9 cellular contexts compared by ENCODE assay signal in the genomic region with DNA sequence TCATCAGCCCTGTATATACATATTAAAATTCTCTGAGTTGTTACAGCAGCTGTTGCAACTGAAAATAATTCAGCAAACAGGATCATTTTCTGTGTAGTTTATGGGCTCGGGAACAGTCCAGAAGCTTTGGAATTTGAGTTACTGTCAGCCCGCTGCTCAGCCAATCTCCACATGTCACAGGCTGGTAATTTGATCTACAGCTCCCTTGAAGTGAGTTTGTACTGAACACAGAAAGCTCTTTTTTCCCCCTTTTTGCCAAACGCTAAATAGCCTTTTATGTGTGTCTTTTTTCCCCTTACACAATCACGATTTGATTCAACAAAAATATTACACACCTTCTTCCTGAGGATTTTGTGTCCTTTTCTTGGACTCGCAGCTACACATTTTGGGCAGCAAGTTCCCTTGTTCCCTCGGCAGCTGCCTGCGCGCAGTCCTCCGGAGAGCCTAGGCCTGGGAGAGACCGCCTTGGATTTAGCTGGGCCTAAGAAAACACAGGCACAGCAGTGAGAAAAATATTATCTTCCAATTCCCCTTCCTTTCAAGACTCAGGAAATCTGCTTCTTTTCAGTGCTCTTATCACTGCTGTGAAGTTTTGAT.
A peak's percentile ranks its signal among the peaks of the same experiment; 100 is the strongest.
DNase-seq lines count a peak whose midpoint lies in the region; ATAC-seq, FAIRE-seq and TF ChIP-seq lines count a peak whose summit lies in the region.
"Had no signal": no experiment of that assay in that cellular context is flagged by ENCODE, and none has a peak within 500 bp of the region (broad histone marks: within the 10 kb centered on the region; RNA-seq: fewer than 3 reads in every experiment).

No MANE protein-coding gene starts in this region.

- intact Hi-C loops in right lobe of liver (cut with DNase I) = loop anchor here in 1 of 2 donors (10.0 kb wide), 1 partner anchor 138 kb away; no protein-coding TSS in a partner anchor
- intact Hi-C loops in upper lobe of right lung (cut with DNase I) = no loop called here

- H3K27me3 ChIP-seq in right lobe of liver (no peaks in the 10 kb centered on the region), upper lobe of right lung (no peaks in the 10 kb centered on the region), small intestine (ENCODE audit: control insufficient read depth in 2 of 2, insufficient read depth in 2 of 2, low read length in 2 of 2) (no peaks in the 10 kb centered on the region)

- H3K27ac ChIP-seq in right lobe of liver (peak overlapping the region; percentile 80 to 97 (median 96)), upper lobe of right lung (peak overlapping the region; percentile 73), small intestine (ENCODE audit: low read depth in 1 of 2, low read length in 1 of 2) (peak overlapping the region in 1 of 2 donors; percentile 24)

- no peak overlapping the region for H3K4me3 ChIP-seq in choroid plexus epithelial cell (ENCODE audit: low read depth, low read length)
- peak overlapping the region in 2 of 3 donors; percentile 36 to 45 for H3K4me3 ChIP-seq in right lobe of liver
- peak overlapping the region; percentile 34 for H3K4me3 ChIP-seq in upper lobe of right lung
- H3K4me3 ChIP-seq in small intestine (ENCODE audit: low read depth in 1 of 2, low read length in 2 of 2) = no peak overlapping the region

- no peak for TF ChIP-seq CTCF in choroid plexus epithelial cell (conservative IDR thresholded peaks at IDR 0.05; ENCODE audit: low read depth, low read length)
- TF ChIP-seq CTCF in right lobe of liver (IDR thresholded peaks at IDR 0.05) = no peak
- TF ChIP-seq CTCF in upper lobe of right lung (IDR thresholded peaks at IDR 0.05) = no peak

- ATAC-seq in right lobe of liver = peak; percentile 69 to 83 (median 72)
- ATAC-seq in upper lobe of right lung = peak; percentile 61

- no peak for FAIRE-seq in small intestine (lab: Jason Lieb, UNC)
- FAIRE-seq: A204.1 had no signal

- DNase-seq in NCI-H2227 treated with DMSO at 0.1 percent for 48 hours (lab: John Stamatoyannopoulos, UW) = peak; percentile 23
- DNase-seq in NCI-H2227 (lab: John Stamatoyannopoulos, UW; ENCODE audit: unreplicated experiment) = no peak
- peak; percentile 78 for DNase-seq in choroid plexus epithelial cell (ENCODE audit: low read depth)
- DNase-seq in right lobe of liver = peak in 2 of 3 donors; percentile 57 to 60
- DNase-seq in upper lobe of right lung = no peak
- DNase-seq in small intestine = no peak
- no peak for DNase-seq in COR-L47 (lab: John Stamatoyannopoulos, UW)
- no peak for DNase-seq in stimulated activated CD4-positive, alpha-beta T cell treated with anti-CD3 and anti-CD28 coated beads, Interleukin-12 subunit alpha, Interleukin-12 subunit beta, amount 100 ng/mL, for 4 hours

- no peak for TF ChIP-seq POLR2A in right lobe of liver (IDR thresholded peaks at IDR 0.05)

- H3K4me1 ChIP-seq in right lobe of liver (peaks cover 0 to 9% (median 3%) of the 10 kb centered on the region in 4 donors), upper lobe of right lung (peaks cover 6% of the 10 kb centered on the region), small intestine (ENCODE audit: control insufficient read depth in 2 of 2, insufficient read depth in 1 of 2, low read depth in 1 of 2, low read length in 1 of 2) (no peaks in the 10 kb centered on the region)

- no peaks in the 10 kb centered on the region for H3K9me3 ChIP-seq in right lobe of liver
- H3K9me3 ChIP-seq in upper lobe of right lung = no peaks in the 10 kb centered on the region
- no peaks in the 10 kb centered on the region for H3K9me3 ChIP-seq in small intestine (ENCODE audit: control insufficient read depth, low read depth)

- no peaks in the 10 kb centered on the region for H3K36me3 ChIP-seq in right lobe of liver
- H3K36me3 ChIP-seq in upper lobe of right lung = no peaks in the 10 kb centered on the region
- H3K36me3 ChIP-seq in small intestine (ENCODE audit: control insufficient read depth in 2 of 2, insufficient read depth in 2 of 2, low read length in 2 of 2) = no peaks in the 10 kb centered on the region

- WGBS in right lobe of liver (ENCODE audit: insufficient coverage, low coverage, low lambda C conversion rate, missing lambda C conversion rate) = 14% methylated on average over 10 of the region's 10 CpGs
- 66 to 88% (median 81%) methylated on average over 10 of the region's 10 CpGs for WGBS in small intestine, 3 donors

Comparison
In these comparisons a context has a peak if more than half of its experiments do, and no peak if none do; other contexts are left out.
1. DNase-seq: peak in NCI-H2227 treated with DMSO at 0.1 percent for 48 hours (single experiment), choroid plexus epithelial cell (single experiment) and right lobe of liver (2 of 3); none in NCI-H2227 (single experiment), upper lobe of right lung (single experiment), small intestine (single experiment), COR-L47 (single experiment) and stimulated activated CD4-positive, alpha-beta T cell treated with anti-CD3 and anti-CD28 coated beads, Interleukin-12 subunit alpha, Interleukin-12 subunit beta, amount 100 ng/mL, for 4 hours (single experiment).
2. H3K4me3 ChIP-seq: peak in right lobe of liver (2 of 3) and upper lobe of right lung (single experiment); none in choroid plexus epithelial cell (single experiment) and small intestine (0 of 2).